Comparison of ENCODE assay signal across 17 cellular contexts in genomic region chr6:36717231-36717825, GRCh38. TPM values are rescaled to one million over a fixed set of nuclear protein-coding genes. Genes with fewer than 3 reads are reported as not detected.
A peak's percentile ranks its signal among the peaks of the same experiment; 100 is the strongest.
DNase-seq lines count a peak whose midpoint lies in the region; ATAC-seq and TF ChIP-seq lines count a peak whose summit lies in the region.
"Had no signal": no experiment of that assay in that cellular context is flagged by ENCODE, and none has a peak within 500 bp of the region (broad histone marks: within the 10 kb centered on the region; RNA-seq: fewer than 3 reads in every experiment).

No MANE protein-coding gene starts in this region.

- no peak overlapping the region for H3K4me3 ChIP-seq in BLaER1 treated with 17β-estradiol and CSF1 and Interleukin-3, amounts not matched to agents 10 nM and 100 nM
- no peak overlapping the region for H3K4me3 ChIP-seq in esophagus squamous epithelium
- H3K4me3 ChIP-seq: HAP-1 had no signal

- no peaks in the 10 kb centered on the region; a peak in 2 of 22 replicates for H4K20me1 ChIP-seq in BLaER1 treated with 17β-estradiol and CSF1 and Interleukin-3, amounts not matched to agents 10 nM and 100 nM

- 61 to 70% methylated on average over 8 to 10 of the region's 13 CpGs for WGBS in esophagus squamous epithelium, 2 donors

- H3K36me3 ChIP-seq in BLaER1 treated with 17β-estradiol and CSF1 and Interleukin-3, amounts not matched to agents 10 nM and 100 nM: no peaks in the 10 kb centered on the region
- H3K36me3 ChIP-seq in esophagus squamous epithelium: no peaks in the 10 kb centered on the region
- H3K36me3 ChIP-seq: BE2C, HAP-1 had no signal

- H3K9me3 ChIP-seq in BLaER1 treated with 17β-estradiol and CSF1 and Interleukin-3, amounts not matched to agents 10 nM and 100 nM (replicated peaks in 1 of 11): no peaks in the 10 kb centered on the region
- no peaks in the 10 kb centered on the region for H3K9me3 ChIP-seq in esophagus squamous epithelium
- H3K9me3 ChIP-seq: BE2C, HAP-1 had no signal

- H3K4me2 ChIP-seq in BLaER1 treated with 17β-estradiol and CSF1 and Interleukin-3, amounts not matched to agents 10 nM and 100 nM: peak overlapping the region in 7 of 11 experiments; percentile 7 to 70 (median 40); a peak in 11 of 22 replicates

- peak overlapping the region in 1 of 11 experiments; percentile 31; a peak in 1 of 22 replicates for H3K27ac ChIP-seq in BLaER1 treated with 17β-estradiol and CSF1 and Interleukin-3, amounts not matched to agents 10 nM and 100 nM
- H3K27ac ChIP-seq in esophagus squamous epithelium: peak overlapping the region in 3 of 4 donors; percentile 54 to 69 (median 64)

- TF ChIP-seq CTCF in esophagus squamous epithelium (IDR thresholded peaks at IDR 0.05): no peak

- peak; percentile 2 for DNase-seq in 8988T
- DNase-seq in esophagus squamous epithelium (lab: John Stamatoyannopoulos, UW): no peak
- DNase-seq in posterior vena cava (ENCODE audit: low spot score): peak; percentile 62
- DNase-seq in effector CD8-positive, alpha-beta T cell (lab: John Stamatoyannopoulos, UW): no peak
- no peak for DNase-seq in NCI-H2227 (lab: John Stamatoyannopoulos, UW; ENCODE audit: unreplicated experiment)
- DNase-seq: BE2C; CD8-positive, alpha-beta memory T cell; Karpas-422; MM.1S; NCI-H1105; NCI-H187; NCI-H510A; NCI-H82; SIG-M5 had no signal

- H3K4me1 ChIP-seq in BLaER1 treated with 17β-estradiol and CSF1 and Interleukin-3, amounts not matched to agents 10 nM and 100 nM: peaks cover 12 to 64% (median 53%) of the 10 kb centered on the region in 10 experiments
- H3K4me1 ChIP-seq in esophagus squamous epithelium: peaks cover 10 to 45% (median 11%) of the 10 kb centered on the region in 3 donors
- H3K4me1 ChIP-seq: BE2C, HAP-1 had no signal

- ATAC-seq in GM19455 (IDR thresholded peaks at IDR 0.05; ENCODE audit: unreplicated experiment): no peak

- TF ChIP-seq POLR2A in esophagus squamous epithelium (IDR thresholded peaks at IDR 0.05): no peak

- H3K9ac ChIP-seq in BLaER1 treated with 17β-estradiol and CSF1 and Interleukin-3, amounts not matched to agents 10 nM and 100 nM: 0 out of 22 replicates have a peak overlapping the region, but pooled peaks of 3 of the 11 experiments have one; percentile 13 to 35 (median 13)

- no peaks in the 10 kb centered on the region for H3K27me3 ChIP-seq in BLaER1 treated with 17β-estradiol and CSF1 and Interleukin-3, amounts not matched to agents 10 nM and 100 nM
- H3K27me3 ChIP-seq in esophagus squamous epithelium: no peaks in the 10 kb centered on the region
- H3K27me3 ChIP-seq: BE2C had no signal

- intact Hi-C loops in esophagus squamous epithelium (cut with DNase I) (no loop called here), posterior vena cava (cut with DNase I) (no loop called here)

RNA-seq across cellular contexts. Expression of gene RAB44, which starts 19.7 kb away (rescaled TPM):
- under 1 TPM in 3 of 4 donors, not detected in 1; 0.11 to 0.76 (median 0.18) TPM for total RNA-seq in esophagus squamous epithelium
- total RNA-seq in posterior vena cava: under 1 TPM; 0.33 to 0.42 TPM
- total RNA-seq: CD8-positive, alpha-beta memory T cell had no signal

RNA-seq across cellular contexts. Expression of gene CDKN1A, which starts 38.8 kb away (rescaled TPM):
- total RNA-seq in esophagus squamous epithelium: 100 to 1,000 TPM in 2 of 4 donors, 10 to 100 TPM in 2; 86.8 to 209 (median 131) TPM
- total RNA-seq in posterior vena cava: 100 to 1,000 TPM in 1 of 2 donors, 10 to 100 TPM in 1; 87.4 to 195 TPM

Comparison
In these comparisons a context has a peak if more than half of its experiments do, and no peak if none do; other contexts are left out.
1. DNase-seq: peak in 8988T (single experiment) and posterior vena cava (single experiment); none in esophagus squamous epithelium (single experiment), effector CD8-positive, alpha-beta T cell (single experiment) and NCI-H2227 (single experiment).